17 cellular contexts compared by ENCODE assay signal in the genomic region with DNA sequence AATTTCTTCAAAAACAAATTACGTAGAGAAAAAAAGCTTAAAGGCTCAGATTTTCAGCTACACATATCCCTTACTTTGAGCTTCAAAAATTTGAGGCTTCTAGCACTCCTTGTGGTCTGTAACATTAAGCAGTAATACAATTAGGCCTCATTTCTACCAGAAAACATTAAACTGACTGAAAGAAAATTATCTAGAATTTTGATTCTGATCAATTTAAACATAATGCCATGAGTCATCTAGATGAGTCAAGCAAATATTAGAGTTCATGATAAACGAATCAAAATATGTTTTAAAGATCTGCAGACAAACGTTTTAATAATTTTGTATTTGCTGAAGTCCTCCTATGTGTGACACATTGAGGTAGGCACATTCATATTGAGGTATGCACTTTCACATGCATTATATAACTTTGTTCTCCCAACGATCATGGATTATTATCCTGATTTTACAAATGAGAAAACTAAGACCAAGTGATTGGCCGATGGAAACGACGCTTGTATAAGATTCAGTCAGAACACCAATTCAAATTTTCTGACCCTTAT. TPM values are rescaled to one million over a fixed set of nuclear protein-coding genes. Genes with fewer than 3 reads are reported as not detected.
DNase-seq lines count a peak whose midpoint lies in the region; ATAC-seq and TF ChIP-seq lines count a peak whose summit lies in the region.
"Had no signal": no experiment of that assay in that cellular context is flagged by ENCODE, and none has a peak within 500 bp of the region (broad histone marks: within the 10 kb centered on the region; RNA-seq: fewer than 3 reads in every experiment).

No MANE protein-coding gene starts in this region.

- no peak overlapping the region for H2AFZ ChIP-seq in PC-3 (ENCODE audit: low read length)
- H2AFZ ChIP-seq: PC-9 had no signal

- no peaks in the 10 kb centered on the region for H3K27me3 Mint-ChIP-seq in activated naive CD4-positive, alpha-beta T cell treated with anti-CD3 and anti-CD28 coated beads, Interleukin-2, amount 50 U/mL, for 24 hours
- H3K27me3 Mint-ChIP-seq in activated naive CD4-positive, alpha-beta T cell treated with anti-CD3 and anti-CD28 coated beads for 36 hours (ENCODE audit: low read depth) = no peaks in the 10 kb centered on the region
- H3K27me3 Mint-ChIP-seq in endodermal cell (ENCODE audit: insufficient read depth) = no peaks in the 10 kb centered on the region
- no peaks in the 10 kb centered on the region for H3K27me3 Mint-ChIP-seq in stimulated activated memory B cell treated with anti-CD40 and anti-IgM and Interleukin-4, amounts not matched to agents 10 μg/mL and 1 μg/mL and 100 μg/mL, for 72 hours
- H3K27me3 Mint-ChIP-seq: T-cell had no signal

- H3K27ac ChIP-seq in PC-3 (ENCODE audit: low read length) (no peak overlapping the region), endodermal cell (ENCODE audit: low read depth, low read length) (no peak overlapping the region)
- H3K27ac ChIP-seq: PC-9 had no signal

- intact Hi-C loops in activated naive CD4-positive, alpha-beta T cell treated with anti-CD3 and anti-CD28 coated beads for 36 hours (cut with micrococcal nuclease) = loop anchor here (5.0 to 10.0 kb wide), 4 partner anchors 222 to 1220 kb away; a partner anchor contains a TSS
- intact Hi-C loops in PC-3 (cut with micrococcal nuclease) = loop anchor here (5.0 to 10.0 kb wide), 2 partner anchors 98 to 210 kb away; a partner anchor contains a TSS

- H3K36me3 ChIP-seq in PC-3 (ENCODE audit: low read depth, low read length) (no peaks in the 10 kb centered on the region), endodermal cell (ENCODE audit: control insufficient read depth, insufficient read depth, low read length) (no peaks in the 10 kb centered on the region)

- peak overlapping the region; percentile 30 for H3K4me2 ChIP-seq in PC-3 (ENCODE audit: low read length)
- H3K4me2 ChIP-seq: PC-9 had no signal

- POLR2A ChIA-PET in PC-3 (lab: Charles Lee; ENCODE audit: unreplicated experiment) = no interaction called here

- H3K9me2 ChIP-seq in PC-3 (replicated peaks; ENCODE audit: low read length) = no peaks in the 10 kb centered on the region

- no TSS peak for BruUV-seq in PC-3 (replicated peaks; lab: Mats Ljungman, UMichigan)

- H3F3A ChIP-seq in PC-3 (ENCODE audit: low read length, unreplicated experiment) = no peaks in the 10 kb centered on the region

- CTCF ChIA-PET in activated naive CD4-positive, alpha-beta T cell treated with anti-CD3 and anti-CD28 coated beads for 36 hours (lab: Charles Lee) = interaction anchor here (0.7 to 1.5 kb wide), 4 partner anchors 11 to 377 kb away, joined by 3 to 7 read pairs (median 4); no protein-coding TSS in a partner anchor
- CTCF ChIA-PET in PC-3 (lab: Charles Lee) = interaction anchor here (0.5 kb wide), 1 partner anchor 679 kb away, joined by 3 read pairs; no protein-coding TSS in a partner anchor

- H3K9me3 ChIP-seq in PC-3 (ENCODE audit: low read length) (no peaks in the 10 kb centered on the region), endodermal cell (ENCODE audit: control insufficient read depth, low read length) (no peaks in the 10 kb centered on the region)

- H3K4me3 Mint-ChIP-seq in activated naive CD4-positive, alpha-beta T cell treated with anti-CD3 and anti-CD28 coated beads, Interleukin-2, amount 50 U/mL, for 24 hours = peak overlapping the region; percentile 75
- no peak overlapping the region for H3K4me3 Mint-ChIP-seq in activated naive CD4-positive, alpha-beta T cell treated with anti-CD3 and anti-CD28 coated beads for 36 hours
- H3K4me3 Mint-ChIP-seq in endodermal cell = no peak overlapping the region
- H3K4me3 Mint-ChIP-seq in stimulated activated memory B cell treated with anti-CD40 and anti-IgM and Interleukin-4, amounts not matched to agents 10 μg/mL and 1 μg/mL and 100 μg/mL, for 72 hours = no peak overlapping the region

- H3K4me1 ChIP-seq in PC-3 (ENCODE audit: insufficient read depth, low read length) (peaks cover 38% of the 10 kb centered on the region), endodermal cell (ENCODE audit: control insufficient read depth, insufficient read depth, low read length) (no peaks in the 10 kb centered on the region)

- H3K27me3 ChIP-seq in PC-3 (ENCODE audit: low read length) (no peaks in the 10 kb centered on the region), endodermal cell (ENCODE audit: control insufficient read depth, insufficient read depth, low read length, poor library complexity, severe bottlenecking) (no peaks in the 10 kb centered on the region)

- H3K9me3 Mint-ChIP-seq in activated naive CD4-positive, alpha-beta T cell treated with anti-CD3 and anti-CD28 coated beads, Interleukin-2, amount 50 U/mL, for 24 hours = no peaks in the 10 kb centered on the region
- no peaks in the 10 kb centered on the region for H3K9me3 Mint-ChIP-seq in activated naive CD4-positive, alpha-beta T cell treated with anti-CD3 and anti-CD28 coated beads for 36 hours
- H3K9me3 Mint-ChIP-seq in endodermal cell = no peaks in the 10 kb centered on the region
- H3K9me3 Mint-ChIP-seq in stimulated activated memory B cell treated with anti-CD40 and anti-IgM and Interleukin-4, amounts not matched to agents 10 μg/mL and 1 μg/mL and 100 μg/mL, for 72 hours = no peaks in the 10 kb centered on the region
- H3K9me3 Mint-ChIP-seq: T-cell had no signal

- peaks cover 89% of the 10 kb centered on the region for H3K79me2 ChIP-seq in PC-3 (ENCODE audit: low read length)

- H4K20me1 ChIP-seq in PC-3 (ENCODE audit: low read length) = peaks cover 9% of the 10 kb centered on the region; the same call in 1 of the 2 replicates

- WGBS in endodermal cell (ENCODE audit: insufficient coverage in 1 of 2, insufficient read length in 1 of 2), 2 experiments = 87 to 91% methylated on average over 7 of the region's 7 CpGs

- no peak for DNase-seq in activated naive CD4-positive, alpha-beta T cell treated with anti-CD3 and anti-CD28 coated beads for 36 hours
- DNase-seq in PC-3 (peak; percentile 43), endodermal cell (no peak), DMS53 treated with DMSO at 0.1 percent for 48 hours (lab: John Stamatoyannopoulos, UW; ENCODE audit: unreplicated experiment) (no peak), RPMI8226 (no peak)
- no peak for DNase-seq in stimulated activated CD4-positive, alpha-beta T cell treated with anti-CD3 and anti-CD28 coated beads, Interleukin-4, amount 100 ng/mL, for 4 hours
- DNase-seq: activated naive CD4-positive, alpha-beta T cell treated with Interleukin-2 at 50 U/mL for 16 hours; Calu3; central memory CD4-positive, alpha-beta T cell; GF-D8; NCI-H2029; NCI-H510A treated with DMSO at 0.1 percent for 48 hours; PC-9; T-cell had no signal

- peaks cover 7% of the 10 kb centered on the region for H3K36me3 Mint-ChIP-seq in activated naive CD4-positive, alpha-beta T cell treated with anti-CD3 and anti-CD28 coated beads, Interleukin-2, amount 50 U/mL, for 24 hours
- no peaks in the 10 kb centered on the region for H3K36me3 Mint-ChIP-seq in activated naive CD4-positive, alpha-beta T cell treated with anti-CD3 and anti-CD28 coated beads for 36 hours (ENCODE audit: low read depth)
- H3K36me3 Mint-ChIP-seq in endodermal cell (ENCODE audit: low read depth) = no peaks in the 10 kb centered on the region
- H3K36me3 Mint-ChIP-seq in stimulated activated memory B cell treated with anti-CD40 and anti-IgM and Interleukin-4, amounts not matched to agents 10 μg/mL and 1 μg/mL and 100 μg/mL, for 72 hours = peaks cover 17% of the 10 kb centered on the region

- 0 out of 2 replicates have a peak, but pooled peaks have one; percentile 22 for TF ChIP-seq CTCF in PC-3 (conservative IDR thresholded peaks at IDR 0.05; ENCODE audit: low read depth, low read length)
- TF ChIP-seq CTCF in endodermal cell (conservative IDR thresholded peaks at IDR 0.05) = peak; percentile 59

- H3K4me1 Mint-ChIP-seq in activated naive CD4-positive, alpha-beta T cell treated with anti-CD3 and anti-CD28 coated beads, Interleukin-2, amount 50 U/mL, for 24 hours = peaks cover 68% of the 10 kb centered on the region
- H3K4me1 Mint-ChIP-seq in activated naive CD4-positive, alpha-beta T cell treated with anti-CD3 and anti-CD28 coated beads for 36 hours (ENCODE audit: low read depth) = peaks cover 62% of the 10 kb centered on the region
- H3K4me1 Mint-ChIP-seq in endodermal cell = peaks cover 28% of the 10 kb centered on the region
- H3K4me1 Mint-ChIP-seq in stimulated activated memory B cell treated with anti-CD40 and anti-IgM and Interleukin-4, amounts not matched to agents 10 μg/mL and 1 μg/mL and 100 μg/mL, for 72 hours = peaks cover 65% of the 10 kb centered on the region

- H3K9ac ChIP-seq in PC-3 (ENCODE audit: low read length) (no peak overlapping the region), endodermal cell (ENCODE audit: extremely low read depth, low read length, poor library complexity, severe bottlenecking) (no peak overlapping the region)

- peak overlapping the region; percentile 86 for H3K27ac Mint-ChIP-seq in activated naive CD4-positive, alpha-beta T cell treated with anti-CD3 and anti-CD28 coated beads, Interleukin-2, amount 50 U/mL, for 24 hours
- no peak overlapping the region for H3K27ac Mint-ChIP-seq in activated naive CD4-positive, alpha-beta T cell treated with anti-CD3 and anti-CD28 coated beads for 36 hours
- H3K27ac Mint-ChIP-seq in endodermal cell = no peak overlapping the region
- peak overlapping the region; percentile 47 for H3K27ac Mint-ChIP-seq in stimulated activated memory B cell treated with anti-CD40 and anti-IgM and Interleukin-4, amounts not matched to agents 10 μg/mL and 1 μg/mL and 100 μg/mL, for 72 hours

- no peak for ATAC-seq in PC-3
- no peak for ATAC-seq in stimulated activated memory B cell treated with anti-CD40 and anti-IgM and Interleukin-4, amounts not matched to agents 10 μg/mL and 1 μg/mL and 100 μg/mL, for 72 hours
- ATAC-seq: activated CD4-positive, CD25-positive, alpha-beta regulatory T cell treated with anti-CD3 and anti-CD28 coated beads, Interleukin-2, amount 50 U/mL, for 24 hours; T-cell had no signal

- H3K4me3 ChIP-seq in PC-3 (ENCODE audit: low read length) = no peak overlapping the region
- no peak overlapping the region for H3K4me3 ChIP-seq in endodermal cell (ENCODE audit: low read length)
- H3K4me3 ChIP-seq: PC-9 had no signal

RNA-seq across cellular contexts. Expression of a gene that starts 4.3 kb away (rescaled TPM):
- 10 to 100 TPM; 56.8 to 63.7 TPM for total RNA-seq in activated naive CD4-positive, alpha-beta T cell treated with anti-CD3 and anti-CD28 coated beads for 36 hours
- total RNA-seq in PC-3 (2014; rRNA removed) = 28.5 and 42.6 TPM in 2 replicates
- total RNA-seq in endodermal cell = 10 to 100 TPM; 44.0 to 58.8 TPM
- 47.7 TPM for polyA plus RNA-seq in endodermal cell (2013, experiment 1 of 2)
- 46.2 TPM for polyA plus RNA-seq in endodermal cell (2013, experiment 2 of 2)

Comparison
In these comparisons a context has a peak if more than half of its experiments do, and no peak if none do; other contexts are left out.
1. H3K27ac Mint-ChIP-seq: peak in activated naive CD4-positive, alpha-beta T cell treated with anti-CD3 and anti-CD28 coated beads, Interleukin-2, amount 50 U/mL, for 24 hours (single experiment) and stimulated activated memory B cell treated with anti-CD40 and anti-IgM and Interleukin-4, amounts not matched to agents 10 μg/mL and 1 μg/mL and 100 μg/mL, for 72 hours (single experiment); none in activated naive CD4-positive, alpha-beta T cell treated with anti-CD3 and anti-CD28 coated beads for 36 hours (single experiment) and endodermal cell (single experiment).